Comparison of ENCODE assay signal across 8 cellular contexts in the genomic region with DNA sequence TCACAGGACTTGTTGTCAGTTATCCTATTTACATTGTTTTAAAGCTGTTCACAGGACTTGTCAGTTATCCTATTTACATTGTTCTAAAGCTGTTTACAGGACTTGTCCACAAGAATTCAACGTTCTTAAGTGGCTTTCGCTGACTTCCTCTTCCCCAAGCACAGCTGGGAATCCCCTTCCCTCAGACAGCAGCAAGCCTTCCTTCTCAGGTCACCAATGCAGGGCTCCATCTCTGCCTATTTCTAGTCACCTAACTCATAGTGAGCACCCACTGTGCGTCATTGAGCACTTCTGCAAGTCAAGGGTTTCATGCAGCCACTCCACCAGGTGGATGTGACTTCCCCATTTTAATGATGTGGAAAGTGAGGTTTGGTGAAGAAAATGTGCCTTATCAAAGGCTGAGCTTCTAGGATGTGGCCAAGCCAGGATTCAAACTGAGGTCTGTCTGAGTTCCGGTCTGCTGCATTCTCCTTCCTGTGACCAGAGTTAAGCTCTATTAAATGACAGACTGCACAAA.
DNase-seq lines count a peak whose midpoint lies in the region; ATAC-seq lines count a peak whose summit lies in the region.

No MANE protein-coding gene starts in this region.

- ATAC-seq in GM18511 (IDR thresholded peaks at IDR 0.05; ENCODE audit: unreplicated experiment) (peak; percentile 91), GM21723 (IDR thresholded peaks at IDR 0.05; ENCODE audit: unreplicated experiment) (peak; percentile 85), HG03469 (IDR thresholded peaks at IDR 0.05; ENCODE audit: unreplicated experiment) (peak; percentile 94)

- DNase-seq in kidney tubule cell (ENCODE audit: low spot score), result peak; percentile 71
- no peak for DNase-seq in NCI-H1694 treated with DMSO at 0.1 percent for 48 hours (lab: John Stamatoyannopoulos, UW)
- DNase-seq in SKM-1 (lab: John Stamatoyannopoulos, UW; ENCODE audit: unreplicated experiment), result no peak
- DNase-seq in midbrain (lab: John Stamatoyannopoulos, UW), result no peak
- DNase-seq in activated CD4-positive, alpha-beta T cell treated with anti-CD3 and anti-CD28 coated beads, Interleukin-2, amount 50 U/mL, for 48 hours, result no peak
